In genomic region chr3:101588626-101589025, GRCh38 we compare ENCODE assay signal across 25 cellular contexts.
"Had no signal": no experiment of that assay in that cellular context is flagged by ENCODE, and none has a peak within 500 bp of the region (broad histone marks: within the 10 kb centered on the region; RNA-seq: fewer than 3 reads in every experiment).

No MANE protein-coding gene starts in this region.

- H3K4me3 Mint-ChIP-seq: activated naive CD4-positive, alpha-beta T cell treated with anti-CD3 and anti-CD28 coated beads for 36 hours; activated T-helper 1 cell treated with anti-CD3 and anti-CD28 coated beads, Interleukin-12 subunit alpha, Interleukin-12 subunit beta, Interleukin-2, Interleukin-4 antibody, amounts not matched to agents 30 ng/mL and 10 ng/mL and 1 ng/mL, durations not matched to agents 14 hours and 24 hours and 36 hours; nephron had no signal

- H3K4me1 Mint-ChIP-seq: nephron had no signal

- H3K4me1 ChIP-seq: body of pancreas, left lung, prostate gland, SJSA1, transverse colon had no signal

- H3K4me3 ChIP-seq: body of pancreas, coronary artery, esophagus muscularis mucosa, left lung, mucosa of descending colon, prostate gland, SJSA1, skin epidermis, transverse colon had no signal

- H3K36me3 ChIP-seq: prostate gland had no signal

- DNase-seq: activated CD4-positive, alpha-beta T cell treated with anti-CD3 and anti-CD28 coated beads, Interleukin-2, amount 50 U/mL, for 4 hours; activated naive CD4-positive, alpha-beta T cell treated with anti-CD3 and anti-CD28 coated beads for 36 hours; body of pancreas; central memory CD4-positive, alpha-beta T cell; foreskin fibroblast; hippocampal formation; kidney; left lung; mammary epithelial cell; mucosa of descending colon; nucleus accumbens; right cardiac atrium; stimulated activated CD4-positive, alpha-beta T cell treated with anti-CD3 and anti-CD28 coated beads, Interleukin-4, amount 100 ng/mL, for 24 hours; stimulated activated naive CD4-positive, alpha-beta T cell treated with Interleukin-2 at 50 U/mL for 16 hours; substantia nigra; T-helper 9 cell; transverse colon had no signal

- H3K27ac ChIP-seq: body of pancreas, coronary artery, esophagus muscularis mucosa, left lung, prostate gland, SJSA1, skin epidermis, transverse colon had no signal

- H3K27me3 ChIP-seq: body of pancreas, esophagus muscularis mucosa, left lung, SJSA1, transverse colon had no signal

- ATAC-seq: activated CD4-positive, CD25-positive, alpha-beta regulatory T cell treated with anti-CD3 and anti-CD28 coated beads, Interleukin-2, amount 50 U/mL, for 24 hours; body of pancreas; left lung; mucosa of descending colon; right cardiac atrium had no signal

- H3K9me3 ChIP-seq: body of pancreas, esophagus muscularis mucosa, left lung, mucosa of descending colon, prostate gland, SJSA1, transverse colon had no signal

- H3K27ac Mint-ChIP-seq: activated T-helper 1 cell treated with anti-CD3 and anti-CD28 coated beads, Interleukin-12 subunit alpha, Interleukin-12 subunit beta, Interleukin-2, Interleukin-4 antibody, amounts not matched to agents 30 ng/mL and 10 ng/mL and 1 ng/mL, durations not matched to agents 14 hours and 24 hours and 36 hours; nephron had no signal

- H3K9me3 Mint-ChIP-seq: activated naive CD4-positive, alpha-beta T cell treated with anti-CD3 and anti-CD28 coated beads for 36 hours; activated T-helper 1 cell treated with anti-CD3 and anti-CD28 coated beads, Interleukin-12 subunit alpha, Interleukin-12 subunit beta, Interleukin-2, Interleukin-4 antibody, amounts not matched to agents 30 ng/mL and 10 ng/mL and 1 ng/mL, durations not matched to agents 14 hours and 24 hours and 36 hours; nephron had no signal
